In the genomic region with DNA sequence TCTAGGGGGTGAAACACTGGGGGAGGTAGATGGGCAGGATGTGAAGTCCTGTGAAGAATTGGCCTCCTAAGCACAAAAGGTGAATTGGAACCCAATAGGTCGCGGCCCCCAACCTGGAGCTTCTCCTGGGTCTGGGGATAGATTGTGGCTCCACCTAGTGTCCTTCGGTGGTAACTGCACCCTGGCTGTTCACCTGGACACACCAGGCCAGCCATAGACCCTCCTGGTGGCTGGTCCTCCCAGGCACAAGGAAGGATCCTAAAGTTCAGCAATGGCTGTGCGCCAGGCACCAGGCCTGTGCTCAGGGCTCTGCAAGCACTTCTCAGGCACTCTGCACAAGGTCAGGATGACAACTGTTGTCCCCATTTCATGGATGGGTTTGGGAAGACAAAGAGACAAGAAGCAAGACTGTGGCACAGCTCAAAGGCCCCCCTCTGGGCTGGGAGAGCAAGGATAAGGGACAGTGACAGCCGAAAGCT, we compare ENCODE assay signal across 1 cellular context.
TF ChIP-seq lines count a peak whose summit lies in the region.

No MANE protein-coding gene starts in this region.

TF ChIP-seq in HepG2, 621 proteins besides CTCF, POLR2A, EP300 and RAD21 (continues in another document):
- peak; percentile 23 for TF ChIP-seq TEAD3 (CRISPR knock-in tag; optimal IDR thresholded peaks at IDR 0.05; ENCODE audit: borderline replicate concordance)
- 0 out of 2 replicates have a peak, but pooled peaks have one; percentile 13 for TF ChIP-seq ELF3 (CRISPR knock-in tag; IDR thresholded peaks at IDR 0.05)
- TF ChIP-seq SRF (IDR thresholded peaks at IDR 0.05; ENCODE audit: low read depth, low read length): no peak
- TF ChIP-seq HMG20B (CRISPR knock-in tag; conservative IDR thresholded peaks at IDR 0.05): no peak
- TF ChIP-seq ZNF782 (CRISPR knock-in tag; IDR thresholded peaks at IDR 0.05; ENCODE audit: borderline replicate concordance): peak; percentile 59; the same call in 1 of the 2 replicates
- peak; percentile 70 for TF ChIP-seq STAG1 (CRISPR knock-in tag; IDR thresholded peaks at IDR 0.05)
- TF ChIP-seq, protein P1, sequence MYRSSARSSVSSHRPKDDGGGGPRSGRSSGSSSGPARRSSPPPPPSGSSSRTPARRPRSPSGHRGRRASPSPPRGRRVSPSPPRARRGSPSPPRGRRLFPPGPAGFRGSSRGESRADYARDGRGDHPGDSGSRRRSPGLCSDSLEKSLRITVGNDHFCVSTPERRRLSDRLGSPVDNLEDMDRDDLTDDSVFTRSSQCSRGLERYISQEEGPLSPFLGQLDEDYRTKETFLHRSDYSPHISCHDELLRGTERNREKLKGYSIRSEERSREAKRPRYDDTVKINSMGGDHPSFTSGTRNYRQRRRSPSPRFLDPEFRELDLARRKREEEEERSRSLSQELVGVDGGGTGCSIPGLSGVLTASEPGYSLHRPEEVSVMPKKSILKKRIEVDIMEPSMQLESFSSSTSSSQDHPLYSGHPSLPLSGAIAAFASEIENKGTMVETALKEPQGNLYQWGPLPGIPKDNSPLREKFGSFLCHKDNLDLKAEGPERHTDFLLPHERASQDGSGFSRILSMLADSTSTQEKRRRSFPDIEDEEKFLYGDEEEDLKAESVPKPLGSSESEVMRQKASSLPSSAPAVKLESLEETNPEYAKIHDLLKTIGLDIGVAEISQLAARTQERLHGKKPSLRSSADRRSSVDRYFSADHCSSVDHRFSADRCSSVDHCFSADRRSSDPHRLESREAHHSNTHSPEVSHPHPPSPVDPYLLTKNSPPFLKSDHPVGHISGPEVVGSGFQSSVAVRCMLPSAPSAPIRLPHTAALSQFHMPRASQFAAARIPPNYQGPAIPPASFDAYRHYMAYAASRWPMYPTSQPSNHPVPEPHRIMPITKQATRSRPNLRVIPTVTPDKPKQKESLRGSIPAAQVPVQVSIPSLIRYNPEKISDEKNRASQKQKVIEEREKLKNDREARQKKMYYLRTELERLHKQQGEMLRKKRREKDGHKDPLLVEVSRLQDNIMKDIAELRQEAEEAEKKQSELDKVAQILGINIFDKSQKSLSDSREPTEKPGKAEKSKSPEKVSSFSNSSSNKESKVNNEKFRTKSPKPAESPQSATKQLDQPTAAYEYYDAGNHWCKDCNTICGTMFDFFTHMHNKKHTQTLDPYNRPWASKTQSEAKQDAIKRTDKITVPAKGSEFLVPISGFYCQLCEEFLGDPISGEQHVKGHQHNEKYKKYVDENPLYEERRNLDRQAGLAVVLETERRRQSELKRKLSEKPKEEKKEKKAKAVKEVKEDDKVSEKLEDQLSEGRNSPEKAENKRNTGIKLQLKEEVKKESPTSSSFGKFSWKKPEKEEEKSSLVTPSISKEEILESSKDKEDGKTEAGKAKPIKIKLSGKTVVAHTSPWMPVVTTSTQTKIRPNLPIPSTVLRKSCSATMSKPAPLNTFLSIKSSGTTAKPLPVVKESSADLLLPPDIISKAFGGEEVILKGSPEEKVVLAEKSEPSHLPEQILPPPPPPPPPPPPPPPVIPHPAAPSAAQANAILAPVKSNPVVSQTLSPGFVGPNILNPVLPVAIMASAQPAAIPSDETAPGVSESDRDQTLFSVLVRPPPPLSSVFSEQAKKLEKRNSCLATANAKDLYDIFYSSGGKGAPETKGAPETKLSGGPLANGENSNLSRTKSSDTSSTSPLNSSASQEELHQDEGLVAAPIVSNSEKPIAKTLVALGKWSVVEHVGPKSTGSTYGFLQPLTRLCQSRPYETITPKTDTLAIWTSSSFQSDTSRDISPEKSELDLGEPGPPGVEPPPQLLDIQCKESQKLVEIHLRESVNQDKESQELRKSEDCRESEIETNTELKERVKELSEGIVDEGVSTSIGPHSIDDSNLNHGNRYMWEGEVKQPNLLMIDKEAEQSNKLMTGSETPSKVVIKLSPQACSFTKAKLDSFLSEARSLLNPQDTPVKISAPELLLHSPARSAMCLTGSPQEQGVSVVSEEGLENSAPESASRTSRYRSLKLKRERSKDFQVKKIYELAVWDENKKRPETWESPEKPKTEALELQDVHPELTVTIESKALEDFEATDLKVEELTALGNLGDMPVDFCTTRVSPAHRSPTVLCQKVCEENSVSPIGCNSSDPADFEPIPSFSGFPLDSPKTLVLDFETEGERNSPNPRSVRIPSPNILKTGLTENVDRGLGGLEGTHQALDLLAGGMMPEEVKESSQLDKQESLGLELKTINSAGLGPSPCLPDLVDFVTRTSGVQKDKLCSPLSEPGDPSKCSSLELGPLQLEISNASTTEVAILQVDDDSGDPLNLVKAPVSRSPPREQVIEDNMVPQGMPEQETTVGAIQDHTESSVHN (CRISPR knock-in tag; IDR thresholded peaks at IDR 0.05): 0 out of 2 replicates have a peak, but pooled peaks have one; percentile 40
- TF ChIP-seq NRL (CRISPR knock-in tag; IDR thresholded peaks at IDR 0.05; ENCODE audit: borderline replicate concordance): no peak
- TF ChIP-seq ZNF556 (CRISPR knock-in tag; IDR thresholded peaks at IDR 0.05; ENCODE audit: borderline replicate concordance): 0 out of 2 replicates have a peak, but pooled peaks have one; percentile 18
- TF ChIP-seq ZNF598 (CRISPR knock-in tag; IDR thresholded peaks at IDR 0.05; ENCODE audit: borderline replicate concordance): 0 out of 2 replicates have a peak, but pooled peaks have one; percentile 25
- no peak for TF ChIP-seq NR0B2 (CRISPR knock-in tag; IDR thresholded peaks at IDR 0.05)
- TF ChIP-seq NR2F6 (IDR thresholded peaks at IDR 0.05): no peak
- TF ChIP-seq NR2F6 (CRISPR knock-in tag; IDR thresholded peaks at IDR 0.05): 0 out of 2 replicates have a peak, but pooled peaks have one; percentile 12
- TF ChIP-seq AGO2 (optimal IDR thresholded peaks at IDR 0.05; ENCODE audit: low read depth, low read length): no peak
- 0 out of 2 replicates have a peak, but pooled peaks have one; percentile 39 for TF ChIP-seq ZNF678 (CRISPR knock-in tag; IDR thresholded peaks at IDR 0.05)
- TF ChIP-seq SPEN (CRISPR knock-in tag; IDR thresholded peaks at IDR 0.05; ENCODE audit: low read depth): peak; percentile 57; the same call in 1 of the 2 replicates
- TF ChIP-seq ZNF83 (CRISPR knock-in tag; IDR thresholded peaks at IDR 0.05; ENCODE audit: borderline replicate concordance): no peak
- no peak for TF ChIP-seq SOX5 (CRISPR knock-in tag; IDR thresholded peaks at IDR 0.05; ENCODE audit: borderline replicate concordance)
- TF ChIP-seq ZNF589 (CRISPR knock-in tag; conservative IDR thresholded peaks at IDR 0.05): no peak
- no peak for TF ChIP-seq ZNF512 (CRISPR knock-in tag; IDR thresholded peaks at IDR 0.05)
- no peak for TF ChIP-seq ZNF605 (CRISPR knock-in tag; IDR thresholded peaks at IDR 0.05)
- TF ChIP-seq IRF2 (CRISPR knock-in tag; IDR thresholded peaks at IDR 0.05): 0 out of 2 replicates have a peak, but pooled peaks have one; percentile 18
- 0 out of 2 replicates have a peak, but pooled peaks have one; percentile 19 for TF ChIP-seq TSC22D2 (CRISPR knock-in tag; IDR thresholded peaks at IDR 0.05; ENCODE audit: borderline replicate concordance)
- no peak for TF ChIP-seq ZNF776 (CRISPR knock-in tag; IDR thresholded peaks at IDR 0.05)
- TF ChIP-seq, protein P2, sequence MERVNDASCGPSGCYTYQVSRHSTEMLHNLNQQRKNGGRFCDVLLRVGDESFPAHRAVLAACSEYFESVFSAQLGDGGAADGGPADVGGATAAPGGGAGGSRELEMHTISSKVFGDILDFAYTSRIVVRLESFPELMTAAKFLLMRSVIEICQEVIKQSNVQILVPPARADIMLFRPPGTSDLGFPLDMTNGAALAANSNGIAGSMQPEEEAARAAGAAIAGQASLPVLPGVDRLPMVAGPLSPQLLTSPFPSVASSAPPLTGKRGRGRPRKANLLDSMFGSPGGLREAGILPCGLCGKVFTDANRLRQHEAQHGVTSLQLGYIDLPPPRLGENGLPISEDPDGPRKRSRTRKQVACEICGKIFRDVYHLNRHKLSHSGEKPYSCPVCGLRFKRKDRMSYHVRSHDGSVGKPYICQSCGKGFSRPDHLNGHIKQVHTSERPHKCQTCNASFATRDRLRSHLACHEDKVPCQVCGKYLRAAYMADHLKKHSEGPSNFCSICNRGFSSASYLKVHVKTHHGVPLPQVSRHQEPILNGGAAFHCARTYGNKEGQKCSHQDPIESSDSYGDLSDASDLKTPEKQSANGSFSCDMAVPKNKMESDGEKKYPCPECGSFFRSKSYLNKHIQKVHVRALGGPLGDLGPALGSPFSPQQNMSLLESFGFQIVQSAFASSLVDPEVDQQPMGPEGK (CRISPR knock-in tag; IDR thresholded peaks at IDR 0.05): peak; percentile 36; the same call in 1 of the 2 replicates
- TF ChIP-seq ZNF788 (CRISPR knock-in tag; IDR thresholded peaks at IDR 0.05; ENCODE audit: borderline replicate concordance): peak; percentile 17; the same call in 1 of the 2 replicates
- TF ChIP-seq XRCC5 (optimal IDR thresholded peaks at IDR 0.05; ENCODE audit: low read length): peak; percentile 79
- 0 out of 2 replicates have a peak, but pooled peaks have one; percentile 22 for TF ChIP-seq ZNF350 (CRISPR knock-in tag; IDR thresholded peaks at IDR 0.05; ENCODE audit: borderline replicate concordance, low read depth)
- TF ChIP-seq, protein P3, sequence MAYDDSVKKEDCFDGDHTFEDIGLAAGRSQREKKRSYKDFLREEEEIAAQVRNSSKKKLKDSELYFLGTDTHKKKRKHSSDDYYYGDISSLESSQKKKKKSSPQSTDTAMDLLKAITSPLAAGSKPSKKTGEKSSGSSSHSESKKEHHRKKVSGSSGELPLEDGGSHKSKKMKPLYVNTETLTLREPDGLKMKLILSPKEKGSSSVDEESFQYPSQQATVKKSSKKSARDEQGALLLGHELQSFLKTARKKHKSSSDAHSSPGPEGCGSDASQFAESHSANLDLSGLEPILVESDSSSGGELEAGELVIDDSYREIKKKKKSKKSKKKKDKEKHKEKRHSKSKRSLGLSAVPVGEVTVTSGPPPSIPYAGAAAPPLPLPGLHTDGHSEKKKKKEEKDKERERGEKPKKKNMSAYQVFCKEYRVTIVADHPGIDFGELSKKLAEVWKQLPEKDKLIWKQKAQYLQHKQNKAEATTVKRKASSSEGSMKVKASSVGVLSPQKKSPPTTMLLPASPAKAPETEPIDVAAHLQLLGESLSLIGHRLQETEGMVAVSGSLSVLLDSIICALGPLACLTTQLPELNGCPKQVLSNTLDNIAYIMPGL (CRISPR knock-in tag; IDR thresholded peaks at IDR 0.05; ENCODE audit: borderline replicate concordance in 1 of 2, low read depth in 1 of 2): 0 out of 4 replicates have a peak, but pooled peaks of 1 of the 2 experiments have one; percentile 25
- 0 out of 2 replicates have a peak, but pooled peaks have one; percentile 10 for TF ChIP-seq HIVEP1 (CRISPR knock-in tag; IDR thresholded peaks at IDR 0.05)
- no peak for TF ChIP-seq ZNF879 (CRISPR knock-in tag; IDR thresholded peaks at IDR 0.05)
- TF ChIP-seq ZNF629 (CRISPR knock-in tag; conservative IDR thresholded peaks at IDR 0.05): 0 out of 2 replicates have a peak, but pooled peaks have one; percentile 4
- TF ChIP-seq SYNCRIP (IDR thresholded peaks at IDR 0.05; ENCODE audit: insufficient read depth, low read depth, low read length): no peak
- 0 out of 2 replicates have a peak, but pooled peaks have one; percentile 14 for TF ChIP-seq ETV5 (CRISPR knock-in tag; IDR thresholded peaks at IDR 0.05; ENCODE audit: borderline replicate concordance)
- TF ChIP-seq CHD4 (IDR thresholded peaks at IDR 0.05; ENCODE audit: borderline replicate concordance, low read length): no peak
- no peak for TF ChIP-seq SP140L (CRISPR knock-in tag; IDR thresholded peaks at IDR 0.05; ENCODE audit: borderline replicate concordance)
- TF ChIP-seq ZNF768 (CRISPR knock-in tag; IDR thresholded peaks at IDR 0.05): peak; percentile 68; the same call in 1 of the 2 replicates
- TF ChIP-seq, protein P4, sequence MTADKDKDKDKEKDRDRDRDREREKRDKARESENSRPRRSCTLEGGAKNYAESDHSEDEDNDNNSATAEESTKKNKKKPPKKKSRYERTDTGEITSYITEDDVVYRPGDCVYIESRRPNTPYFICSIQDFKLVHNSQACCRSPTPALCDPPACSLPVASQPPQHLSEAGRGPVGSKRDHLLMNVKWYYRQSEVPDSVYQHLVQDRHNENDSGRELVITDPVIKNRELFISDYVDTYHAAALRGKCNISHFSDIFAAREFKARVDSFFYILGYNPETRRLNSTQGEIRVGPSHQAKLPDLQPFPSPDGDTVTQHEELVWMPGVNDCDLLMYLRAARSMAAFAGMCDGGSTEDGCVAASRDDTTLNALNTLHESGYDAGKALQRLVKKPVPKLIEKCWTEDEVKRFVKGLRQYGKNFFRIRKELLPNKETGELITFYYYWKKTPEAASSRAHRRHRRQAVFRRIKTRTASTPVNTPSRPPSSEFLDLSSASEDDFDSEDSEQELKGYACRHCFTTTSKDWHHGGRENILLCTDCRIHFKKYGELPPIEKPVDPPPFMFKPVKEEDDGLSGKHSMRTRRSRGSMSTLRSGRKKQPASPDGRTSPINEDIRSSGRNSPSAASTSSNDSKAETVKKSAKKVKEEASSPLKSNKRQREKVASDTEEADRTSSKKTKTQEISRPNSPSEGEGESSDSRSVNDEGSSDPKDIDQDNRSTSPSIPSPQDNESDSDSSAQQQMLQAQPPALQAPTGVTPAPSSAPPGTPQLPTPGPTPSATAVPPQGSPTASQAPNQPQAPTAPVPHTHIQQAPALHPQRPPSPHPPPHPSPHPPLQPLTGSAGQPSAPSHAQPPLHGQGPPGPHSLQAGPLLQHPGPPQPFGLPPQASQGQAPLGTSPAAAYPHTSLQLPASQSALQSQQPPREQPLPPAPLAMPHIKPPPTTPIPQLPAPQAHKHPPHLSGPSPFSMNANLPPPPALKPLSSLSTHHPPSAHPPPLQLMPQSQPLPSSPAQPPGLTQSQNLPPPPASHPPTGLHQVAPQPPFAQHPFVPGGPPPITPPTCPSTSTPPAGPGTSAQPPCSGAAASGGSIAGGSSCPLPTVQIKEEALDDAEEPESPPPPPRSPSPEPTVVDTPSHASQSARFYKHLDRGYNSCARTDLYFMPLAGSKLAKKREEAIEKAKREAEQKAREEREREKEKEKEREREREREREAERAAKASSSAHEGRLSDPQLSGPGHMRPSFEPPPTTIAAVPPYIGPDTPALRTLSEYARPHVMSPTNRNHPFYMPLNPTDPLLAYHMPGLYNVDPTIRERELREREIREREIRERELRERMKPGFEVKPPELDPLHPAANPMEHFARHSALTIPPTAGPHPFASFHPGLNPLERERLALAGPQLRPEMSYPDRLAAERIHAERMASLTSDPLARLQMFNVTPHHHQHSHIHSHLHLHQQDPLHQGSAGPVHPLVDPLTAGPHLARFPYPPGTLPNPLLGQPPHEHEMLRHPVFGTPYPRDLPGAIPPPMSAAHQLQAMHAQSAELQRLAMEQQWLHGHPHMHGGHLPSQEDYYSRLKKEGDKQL (CRISPR knock-in tag; IDR thresholded peaks at IDR 0.05; ENCODE audit: low read depth): no peak
- TF ChIP-seq PCBP1 (IDR thresholded peaks at IDR 0.05; ENCODE audit: borderline replicate concordance, low read depth, low read length): no peak
